In the genomic region with DNA sequence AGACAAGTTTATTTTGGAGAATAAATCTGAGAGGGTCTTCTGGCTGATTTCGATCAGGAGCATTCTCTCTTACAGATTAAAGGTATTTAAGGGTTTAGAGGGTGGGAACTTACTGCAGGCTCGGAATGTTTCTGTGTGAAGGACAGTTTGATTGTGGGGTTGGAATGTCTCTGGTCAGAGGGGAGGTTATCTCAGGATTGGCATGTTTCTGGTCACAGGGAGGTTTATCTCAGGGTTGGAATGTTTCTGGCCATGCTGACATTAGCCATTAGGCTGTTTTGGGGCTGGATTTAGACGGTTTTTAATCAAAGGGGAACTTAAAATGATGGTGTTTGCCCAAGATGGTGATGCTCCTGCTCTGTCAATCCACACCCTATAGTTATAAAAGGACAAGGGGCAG, we compare ENCODE assay signal across 1 cellular context.
TF ChIP-seq lines count a peak whose summit lies in the region.

No MANE protein-coding gene starts in this region.

TF ChIP-seq in HepG2, 621 proteins besides CTCF, POLR2A, EP300 and RAD21 (continued from another document):
- TF ChIP-seq, protein P1, sequence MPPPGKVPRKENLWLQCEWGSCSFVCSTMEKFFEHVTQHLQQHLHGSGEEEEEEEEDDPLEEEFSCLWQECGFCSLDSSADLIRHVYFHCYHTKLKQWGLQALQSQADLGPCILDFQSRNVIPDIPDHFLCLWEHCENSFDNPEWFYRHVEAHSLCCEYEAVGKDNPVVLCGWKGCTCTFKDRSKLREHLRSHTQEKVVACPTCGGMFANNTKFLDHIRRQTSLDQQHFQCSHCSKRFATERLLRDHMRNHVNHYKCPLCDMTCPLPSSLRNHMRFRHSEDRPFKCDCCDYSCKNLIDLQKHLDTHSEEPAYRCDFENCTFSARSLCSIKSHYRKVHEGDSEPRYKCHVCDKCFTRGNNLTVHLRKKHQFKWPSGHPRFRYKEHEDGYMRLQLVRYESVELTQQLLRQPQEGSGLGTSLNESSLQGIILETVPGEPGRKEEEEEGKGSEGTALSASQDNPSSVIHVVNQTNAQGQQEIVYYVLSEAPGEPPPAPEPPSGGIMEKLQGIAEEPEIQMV (CRISPR knock-in tag; IDR thresholded peaks at IDR 0.05; ENCODE audit: low read depth), result no peak
- TF ChIP-seq, protein P2, sequence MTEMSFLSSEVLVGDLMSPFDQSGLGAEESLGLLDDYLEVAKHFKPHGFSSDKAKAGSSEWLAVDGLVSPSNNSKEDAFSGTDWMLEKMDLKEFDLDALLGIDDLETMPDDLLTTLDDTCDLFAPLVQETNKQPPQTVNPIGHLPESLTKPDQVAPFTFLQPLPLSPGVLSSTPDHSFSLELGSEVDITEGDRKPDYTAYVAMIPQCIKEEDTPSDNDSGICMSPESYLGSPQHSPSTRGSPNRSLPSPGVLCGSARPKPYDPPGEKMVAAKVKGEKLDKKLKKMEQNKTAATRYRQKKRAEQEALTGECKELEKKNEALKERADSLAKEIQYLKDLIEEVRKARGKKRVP (CRISPR knock-in tag; IDR thresholded peaks at IDR 0.05), result no peak
- TF ChIP-seq REPIN1 (CRISPR knock-in tag; IDR thresholded peaks at IDR 0.05; ENCODE audit: borderline replicate concordance, low read depth) (no peak), SMYD3 (CRISPR knock-in tag; IDR thresholded peaks at IDR 0.05) (no peak), GLI4 (CRISPR knock-in tag; IDR thresholded peaks at IDR 0.05; ENCODE audit: borderline replicate concordance) (no peak), KDM6A (CRISPR knock-in tag; IDR thresholded peaks at IDR 0.05; ENCODE audit: low read depth) (no peak)
